In genomic region chr7:7178081-7178480, GRCh38 we compare ENCODE assay signal across 24 cellular contexts. TPM values are rescaled to one million over a fixed set of nuclear protein-coding genes. Genes with fewer than 3 reads are reported as not detected.
DNase-seq lines count a peak whose midpoint lies in the region; ATAC-seq, FAIRE-seq and TF ChIP-seq lines count a peak whose summit lies in the region.
"Had no signal": no experiment of that assay in that cellular context is flagged by ENCODE, and none has a peak within 500 bp of the region (broad histone marks: within the 10 kb centered on the region; RNA-seq: fewer than 3 reads in every experiment).

No MANE protein-coding gene starts in this region.

- H2BK120ac ChIP-seq in mesendoderm (ENCODE audit: low read depth, low read length) = peak overlapping the region; percentile 78

- H3K27ac ChIP-seq in HUES48 (ENCODE audit: low read depth, low read length) (peak overlapping the region; percentile 91), mesendoderm (ENCODE audit: low read depth, low read length) (no peak overlapping the region), vagina (no peak overlapping the region)
- H3K27ac ChIP-seq: right atrium auricular region had no signal

- peaks cover 51% of the 10 kb centered on the region for H3K4me1 Mint-ChIP-seq in Calu3 (ENCODE audit: low read depth, unreplicated experiment)

- no peak overlapping the region for H4K8ac ChIP-seq in mesendoderm (ENCODE audit: low read depth, low read length)

- peaks cover 29% of the 10 kb centered on the region for H3K36me3 Mint-ChIP-seq in Calu3 (ENCODE audit: insufficient read depth, unreplicated experiment)
- H3K36me3 Mint-ChIP-seq: brain had no signal

- peaks cover 4% of the 10 kb centered on the region for H3K79me2 ChIP-seq in mesendoderm (ENCODE audit: control insufficient read depth, insufficient read depth, low read length)

- H3K27me3 ChIP-seq in HUES48 (ENCODE audit: control insufficient read depth, insufficient read depth, low read length) (no peaks in the 10 kb centered on the region), bronchial epithelial cell (ENCODE audit: control insufficient read depth, insufficient read depth, low read length) (no peaks in the 10 kb centered on the region), mesendoderm (ENCODE audit: insufficient read depth, low read length, poor library complexity) (no peaks in the 10 kb centered on the region), vagina (no peaks in the 10 kb centered on the region)
- H3K27me3 ChIP-seq: right atrium auricular region had no signal

- no peak overlapping the region for H3K23ac ChIP-seq in mesendoderm (ENCODE audit: low read length)

- TF ChIP-seq CTCF in Calu3 (IDR thresholded peaks at IDR 0.05; ENCODE audit: unreplicated experiment) = no peak
- no peak for TF ChIP-seq CTCF in bronchial epithelial cell (IDR thresholded peaks at IDR 0.05; ENCODE audit: insufficient read depth, low read length, severe bottlenecking)
- no peak for TF ChIP-seq CTCF in vagina (IDR thresholded peaks at IDR 0.05)

- H3K56ac ChIP-seq in mesendoderm (ENCODE audit: low read length) = no peak overlapping the region

- no CpG with 5 or more reads among the region's 2 CpGs for WGBS in mesendoderm (ENCODE audit: extremely low coverage, insufficient coverage, low lambda C conversion rate)

- intact Hi-C loops in Calu3 (cut with micrococcal nuclease; ENCODE audit: unreplicated experiment) = loop anchor here (5.0 kb wide), 1 partner anchor 216 kb away; no protein-coding TSS in a partner anchor
- intact Hi-C loops in sciatic nerve (cut with DNase I) = no loop called here
- intact Hi-C loops in vagina (cut with DNase I) = no loop called here

- H3K9ac ChIP-seq in HUES48 (ENCODE audit: low read depth, low read length) (no peak overlapping the region), mesendoderm (ENCODE audit: low read length) (no peak overlapping the region)

- H3K18ac ChIP-seq in mesendoderm (ENCODE audit: low read length) = peak overlapping the region; percentile 68

- H3K27me3 Mint-ChIP-seq in Calu3 (ENCODE audit: unreplicated experiment) = no peaks in the 10 kb centered on the region
- H3K27me3 Mint-ChIP-seq: activated naive CD8-positive, alpha-beta T cell treated with anti-CD3 and anti-CD28 coated beads, Interleukin-2, amount 10 ng/mL, durations not matched to agents 7 days and 5 days; activated T-helper 17 cell treated with anti-CD3 and anti-CD28 coated beads, Interleukin-2, amount 50 U/mL, for 72 hours; CD4-positive, alpha-beta memory T cell; effector memory CD8-positive, alpha-beta T cell; naive B cell had no signal

- peak overlapping the region; percentile 57 for H2BK15ac ChIP-seq in mesendoderm (replicated peaks; ENCODE audit: low read depth)

- H3K4ac ChIP-seq in mesendoderm (ENCODE audit: low read depth, low read length) = no peak overlapping the region

- BruUV-seq in Calu3 (replicated peaks; lab: Mats Ljungman, UMichigan) = no TSS peak

- no peak overlapping the region for H2BK5ac ChIP-seq in mesendoderm (ENCODE audit: low read length)

- H3K4me2 ChIP-seq in mesendoderm (ENCODE audit: low read length) = no peak overlapping the region

- in situ Hi-C loops in KBM-7 (cut with MboI; ENCODE audit: low pct_unique_long_range_greater_than_20kb, low sequenced_read_pairs) = no loop called here

- DNase-seq in Calu3 (no peak), bronchial epithelial cell (ENCODE audit: low read depth) (peak; percentile 95), mesendoderm (no peak), sciatic nerve (ENCODE audit: low spot score) (no peak), KBM-7 (no peak), vagina (ENCODE audit: extremely low spot score in 2 of 2) (no peak), NCI-H510A treated with DMSO at 0.1 percent for 48 hours (lab: John Stamatoyannopoulos, UW) (no peak)
- DNase-seq: activated CD4-positive, alpha-beta T cell treated with anti-CD3 and anti-CD28 coated beads for 4 hours; activated naive CD8-positive, alpha-beta T cell treated with anti-CD3 and anti-CD28 coated beads, Interleukin-2, amount 10 ng/mL, durations not matched to agents 7 days and 5 days; CD4-positive, alpha-beta memory T cell; DND-41; effector memory CD8-positive, alpha-beta T cell; HCEC 1CT; naive B cell; NCI-H2107; NCI-H524 treated with DMSO at 0.1 percent for 48 hours; RPMI8226; SW 1271 had no signal

- FAIRE-seq in bronchial epithelial cell (lab: Jason Lieb, UNC) = no peak
- FAIRE-seq: colon had no signal

- peaks cover 6% of the 10 kb centered on the region for H3K9me3 Mint-ChIP-seq in Calu3 (ENCODE audit: low read depth, unreplicated experiment)
- H3K9me3 Mint-ChIP-seq: effector memory CD8-positive, alpha-beta T cell had no signal

- no peaks in the 10 kb centered on the region for H3K79me1 ChIP-seq in mesendoderm (ENCODE audit: low read length)

- no peak for ATAC-seq in sciatic nerve
- ATAC-seq: activated T-helper 17 cell treated with anti-CD3 and anti-CD28 coated beads, Interleukin-2, amount 50 U/mL, for 72 hours; effector memory CD8-positive, alpha-beta T cell had no signal

- no peak overlapping the region for H2AK5ac ChIP-seq in mesendoderm (ENCODE audit: low read length)

- H3K27ac Mint-ChIP-seq in Calu3 (ENCODE audit: unreplicated experiment) = peak overlapping the region; percentile 93
- H3K27ac Mint-ChIP-seq: activated naive CD8-positive, alpha-beta T cell treated with anti-CD3 and anti-CD28 coated beads, Interleukin-2, amount 10 ng/mL, durations not matched to agents 7 days and 5 days; activated T-helper 17 cell treated with anti-CD3 and anti-CD28 coated beads, Interleukin-2, amount 50 U/mL, for 72 hours; CD4-positive, alpha-beta memory T cell; effector memory CD8-positive, alpha-beta T cell had no signal

- H3K4me3 Mint-ChIP-seq in Calu3 (ENCODE audit: low read depth, unreplicated experiment) = no peak overlapping the region
- H3K4me3 Mint-ChIP-seq: activated naive CD8-positive, alpha-beta T cell treated with anti-CD3 and anti-CD28 coated beads, Interleukin-2, amount 10 ng/mL, durations not matched to agents 7 days and 5 days; activated T-helper 17 cell treated with anti-CD3 and anti-CD28 coated beads, Interleukin-2, amount 50 U/mL, for 72 hours; brain; CD4-positive, alpha-beta memory T cell; effector memory CD8-positive, alpha-beta T cell; naive B cell had no signal

- H3K4me3 ChIP-seq in HUES48 (ENCODE audit: low read depth, low read length) = no peak overlapping the region
- no peak overlapping the region for H3K4me3 ChIP-seq in bronchial epithelial cell (ENCODE audit: low read depth, low read length)
- no peak overlapping the region for H3K4me3 ChIP-seq in mesendoderm (ENCODE audit: low read length)
- no peak overlapping the region for H3K4me3 ChIP-seq in vagina
- H3K4me3 ChIP-seq: lung, right atrium auricular region had no signal

- H3K36me3 ChIP-seq in HUES48 (ENCODE audit: control insufficient read depth, insufficient read depth, low read length) (no peaks in the 10 kb centered on the region), bronchial epithelial cell (ENCODE audit: control insufficient read depth, insufficient read depth, low read length) (no peaks in the 10 kb centered on the region), mesendoderm (ENCODE audit: control insufficient read depth, insufficient read depth, low read length) (no peaks in the 10 kb centered on the region), vagina (no peaks in the 10 kb centered on the region)
- H3K36me3 ChIP-seq: right atrium auricular region had no signal

- CTCF ChIA-PET in Calu3 (lab: Charles Lee) = interaction anchor here (1.1 to 1.2 kb wide), 2 partner anchors 31 to 75 kb away, joined by 3 to 6 read pairs; no protein-coding TSS in a partner anchor

- H3K9me3 ChIP-seq in HUES48 (ENCODE audit: control insufficient read depth, insufficient read depth, low read length) (no peaks in the 10 kb centered on the region), vagina (no peaks in the 10 kb centered on the region)

- H3K4me1 ChIP-seq in HUES48 (ENCODE audit: control insufficient read depth, insufficient read depth, low read length) (peaks cover 42% of the 10 kb centered on the region), mesendoderm (ENCODE audit: control insufficient read depth, low read depth, low read length) (no peaks in the 10 kb centered on the region), vagina (peaks cover 10% of the 10 kb centered on the region)

- H4K5ac ChIP-seq in mesendoderm (ENCODE audit: low read length) = no peak overlapping the region

- TF ChIP-seq POLR2A in vagina (IDR thresholded peaks at IDR 0.05) = no peak

RNA-seq across cellular contexts. Expression of gene C1GALT1, which starts 4.3 kb away (rescaled TPM):
- total RNA-seq in Calu3 (2022) (92.2 and 97.0 TPM in 2 replicates), bronchial epithelial cell (30.3 and 31.1 TPM in 2 replicates), sciatic nerve (37.5 TPM), vagina (29.0 TPM)
- 40.9 TPM for polyA plus RNA-seq in mesendoderm (2013, experiment 1 of 2)
- 42.6 TPM for polyA plus RNA-seq in mesendoderm (2013, experiment 2 of 2)
